ENCODE assay signal across 22 cellular contexts in the genomic region with DNA sequence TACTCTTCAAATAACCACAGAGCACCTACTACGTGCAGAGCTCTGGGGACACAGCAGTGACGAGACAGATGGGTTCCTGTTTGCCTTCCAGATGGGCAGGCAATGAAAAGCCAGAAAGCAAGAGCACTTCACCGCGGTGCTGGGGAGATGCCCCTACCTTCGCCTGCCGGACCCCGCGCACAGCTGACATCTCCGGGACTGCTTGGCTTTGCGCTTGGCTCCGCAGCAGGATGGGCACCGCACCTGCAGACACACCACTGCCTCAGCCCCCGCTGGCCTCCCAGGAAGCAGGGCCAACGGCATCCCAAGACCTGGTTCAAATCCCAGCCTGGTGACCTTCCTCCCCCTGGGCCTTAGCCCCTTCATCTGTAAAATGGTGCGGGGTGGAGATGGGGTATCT. TPM values are rescaled to one million over a fixed set of nuclear protein-coding genes. Genes with fewer than 3 reads are reported as not detected.
DNase-seq lines count a peak whose midpoint lies in the region; ATAC-seq and TF ChIP-seq lines count a peak whose summit lies in the region.
"Had no signal": no experiment of that assay in that cellular context is flagged by ENCODE, and none has a peak within 500 bp of the region (broad histone marks: within the 10 kb centered on the region; RNA-seq: fewer than 3 reads in every experiment).

No MANE protein-coding gene starts in this region.

- H3K9me3 ChIP-seq in osteoblast (ENCODE audit: low read depth, low read length), result no peaks in the 10 kb centered on the region
- no peaks in the 10 kb centered on the region for H3K9me3 ChIP-seq in T-helper 17 cell (ENCODE audit: control insufficient read depth, low read length, poor library complexity, severe bottlenecking)
- H3K9me3 ChIP-seq: Peyer's patch, SJSA1 had no signal

- H4K20me1 ChIP-seq in osteoblast (ENCODE audit: insufficient read depth, low read length), result no peaks in the 10 kb centered on the region

- no peak overlapping the region for H2AFZ ChIP-seq in osteoblast (ENCODE audit: low read length)

- no peak for TF ChIP-seq CTCF in natural killer cell (IDR thresholded peaks at IDR 0.05)
- TF ChIP-seq CTCF in chondrocyte (IDR thresholded peaks at IDR 0.05), result no peak
- TF ChIP-seq CTCF in osteoblast (IDR thresholded peaks at IDR 0.05; ENCODE audit: extremely low read depth, low read depth, low read length), result no peak

- intact Hi-C loops in natural killer cell (cut with micrococcal nuclease), result no loop called here

- peaks cover 5% of the 10 kb centered on the region for H3K27me3 ChIP-seq in osteoblast (ENCODE audit: insufficient read depth, low read length)
- H3K27me3 ChIP-seq: Peyer's patch, SJSA1 had no signal

- H3K4me1 Mint-ChIP-seq in natural killer cell treated with Interleukin-12 subunit alpha and Interleukin-12 subunit beta and Interleukin-15 and Interleukin-18, amount 100 ng/mL, for 72 hours (ENCODE audit: low read depth in 2 of 2), result peaks cover 0 to 5% of the 10 kb centered on the region in 2 donors
- H3K4me1 Mint-ChIP-seq in natural killer cell (peaks cover 0 to 10% of the 10 kb centered on the region in 2 donors), chondrocyte (ENCODE audit: low read depth) (peaks cover 60% of the 10 kb centered on the region), T-helper 17 cell (peaks cover 8% of the 10 kb centered on the region)

- peaks cover 0 to 4% of the 10 kb centered on the region in 2 donors for H3K27me3 Mint-ChIP-seq in natural killer cell treated with Interleukin-12 subunit alpha and Interleukin-12 subunit beta and Interleukin-15 and Interleukin-18, amount 100 ng/mL, for 72 hours
- peaks cover 0 to 8% of the 10 kb centered on the region in 2 donors for H3K27me3 Mint-ChIP-seq in natural killer cell (ENCODE audit: low read depth in 2 of 2)
- no peaks in the 10 kb centered on the region for H3K27me3 Mint-ChIP-seq in chondrocyte (ENCODE audit: low read depth)
- H3K27me3 Mint-ChIP-seq in T-helper 17 cell, result peaks cover 23% of the 10 kb centered on the region

- H3K4me1 ChIP-seq in osteoblast (ENCODE audit: insufficient read depth, low read length), result peaks cover 28% of the 10 kb centered on the region

- H3K36me3 ChIP-seq in osteoblast (ENCODE audit: insufficient read depth, low read length), result no peaks in the 10 kb centered on the region
- H3K36me3 ChIP-seq: Peyer's patch, SJSA1 had no signal

- no peak for ATAC-seq in natural killer cell treated with Interleukin-12 subunit alpha and Interleukin-12 subunit beta and Interleukin-15 and Interleukin-18, amount 100 ng/mL, for 72 hours
- ATAC-seq in natural killer cell, result no peak
- ATAC-seq in T-helper 17 cell, result no peak
- no peak for ATAC-seq in HG02885 (IDR thresholded peaks at IDR 0.05; ENCODE audit: poor library complexity, unreplicated experiment)
- ATAC-seq: Right ventricle myocardium inferior had no signal

- no peaks in the 10 kb centered on the region for H3K79me2 ChIP-seq in osteoblast (ENCODE audit: insufficient read depth, low read length)

- DNase-seq in natural killer cell treated with Interleukin-12 subunit alpha and Interleukin-12 subunit beta and Interleukin-15 and Interleukin-18, amount 100 ng/mL, for 72 hours (ENCODE audit: low spot score), result peak; percentile 58
- no peak for DNase-seq in natural killer cell
- no peak for DNase-seq in chondrocyte (ENCODE audit: low spot score)
- DNase-seq in osteoblast (ENCODE audit: insufficient read length, low spot score, missing footprints), result peak; percentile 13
- DNase-seq in HT-29 (ENCODE audit: low spot score), result no peak
- no peak for DNase-seq in T-helper 17 cell
- no peak for DNase-seq in NCI-H748 (lab: John Stamatoyannopoulos, UW; ENCODE audit: unreplicated experiment)
- DNase-seq: DMS53, GDM1, Kasumi-1, NCI-H1694, NCI-H2081, NCI-H2171, NCI-H345, NCI-H524, NCI-H82 had no signal

- H3K9me3 Mint-ChIP-seq in natural killer cell treated with Interleukin-12 subunit alpha and Interleukin-12 subunit beta and Interleukin-15 and Interleukin-18, amount 100 ng/mL, for 72 hours, result no peaks in the 10 kb centered on the region
- H3K9me3 Mint-ChIP-seq in natural killer cell (no peaks in the 10 kb centered on the region), chondrocyte (ENCODE audit: low read depth) (no peaks in the 10 kb centered on the region)

- H3K4me2 ChIP-seq in osteoblast (ENCODE audit: insufficient read depth, low read length), result no peak overlapping the region

- H3K27ac ChIP-seq in osteoblast (ENCODE audit: low read depth, low read length), result no peak overlapping the region
- H3K27ac ChIP-seq: HL-60, Peyer's patch, SJSA1 had no signal

- no peaks in the 10 kb centered on the region for H3K36me3 Mint-ChIP-seq in natural killer cell treated with Interleukin-12 subunit alpha and Interleukin-12 subunit beta and Interleukin-15 and Interleukin-18, amount 100 ng/mL, for 72 hours
- H3K36me3 Mint-ChIP-seq in natural killer cell (no peaks in the 10 kb centered on the region), chondrocyte (ENCODE audit: low read depth) (no peaks in the 10 kb centered on the region), T-helper 17 cell (ENCODE audit: low read depth) (no peaks in the 10 kb centered on the region)
- H3K36me3 Mint-ChIP-seq: CD14-positive monocyte had no signal

- no peak overlapping the region for H3K4me3 Mint-ChIP-seq in natural killer cell treated with Interleukin-12 subunit alpha and Interleukin-12 subunit beta and Interleukin-15 and Interleukin-18, amount 100 ng/mL, for 72 hours
- H3K4me3 Mint-ChIP-seq in natural killer cell (no peak overlapping the region), chondrocyte (ENCODE audit: unreplicated experiment) (no peak overlapping the region), T-helper 17 cell (no peak overlapping the region)
- H3K4me3 Mint-ChIP-seq: CD14-positive monocyte had no signal

- H3K27ac Mint-ChIP-seq in natural killer cell treated with Interleukin-12 subunit alpha and Interleukin-12 subunit beta and Interleukin-15 and Interleukin-18, amount 100 ng/mL, for 72 hours, result no peak overlapping the region
- H3K27ac Mint-ChIP-seq in natural killer cell (no peak overlapping the region), chondrocyte (ENCODE audit: unreplicated experiment) (peak overlapping the region; percentile 49), T-helper 17 cell (no peak overlapping the region)
- H3K27ac Mint-ChIP-seq: CD14-positive monocyte had no signal

- no peak overlapping the region for H3K4me3 ChIP-seq in osteoblast (ENCODE audit: insufficient read depth, low read length)
- H3K4me3 ChIP-seq: Peyer's patch, SJSA1 had no signal

RNA-seq across cellular contexts. Expression of a gene that starts 17.1 kb away (rescaled TPM):
- not detected for total RNA-seq in natural killer cell treated with Interleukin-12 subunit alpha and Interleukin-12 subunit beta and Interleukin-15 and Interleukin-18, amount 100 ng/mL, for 72 hours
- total RNA-seq in natural killer cell (not detected), chondrocyte (0.31 TPM in 1 of 3 replicates, not detected in the others), osteoblast (not detected in 2 replicates), T-helper 17 cell (not detected)
- 0.08 and 0.10 TPM in 2 replicates for total RNA-seq in HT-29 (2014; rRNA removed; shearing (Covaris generic))

Comparison
In these comparisons a context has a peak if more than half of its experiments do, and no peak if none do; other contexts are left out.
1. DNase-seq: peak in natural killer cell treated with Interleukin-12 subunit alpha and Interleukin-12 subunit beta and Interleukin-15 and Interleukin-18, amount 100 ng/mL, for 72 hours (single experiment) and osteoblast (single experiment); none in natural killer cell (single experiment), chondrocyte (single experiment), HT-29 (single experiment), T-helper 17 cell (0 of 3) and NCI-H748 (single experiment).